8 cellular contexts compared by ENCODE assay signal in the genomic region with DNA sequence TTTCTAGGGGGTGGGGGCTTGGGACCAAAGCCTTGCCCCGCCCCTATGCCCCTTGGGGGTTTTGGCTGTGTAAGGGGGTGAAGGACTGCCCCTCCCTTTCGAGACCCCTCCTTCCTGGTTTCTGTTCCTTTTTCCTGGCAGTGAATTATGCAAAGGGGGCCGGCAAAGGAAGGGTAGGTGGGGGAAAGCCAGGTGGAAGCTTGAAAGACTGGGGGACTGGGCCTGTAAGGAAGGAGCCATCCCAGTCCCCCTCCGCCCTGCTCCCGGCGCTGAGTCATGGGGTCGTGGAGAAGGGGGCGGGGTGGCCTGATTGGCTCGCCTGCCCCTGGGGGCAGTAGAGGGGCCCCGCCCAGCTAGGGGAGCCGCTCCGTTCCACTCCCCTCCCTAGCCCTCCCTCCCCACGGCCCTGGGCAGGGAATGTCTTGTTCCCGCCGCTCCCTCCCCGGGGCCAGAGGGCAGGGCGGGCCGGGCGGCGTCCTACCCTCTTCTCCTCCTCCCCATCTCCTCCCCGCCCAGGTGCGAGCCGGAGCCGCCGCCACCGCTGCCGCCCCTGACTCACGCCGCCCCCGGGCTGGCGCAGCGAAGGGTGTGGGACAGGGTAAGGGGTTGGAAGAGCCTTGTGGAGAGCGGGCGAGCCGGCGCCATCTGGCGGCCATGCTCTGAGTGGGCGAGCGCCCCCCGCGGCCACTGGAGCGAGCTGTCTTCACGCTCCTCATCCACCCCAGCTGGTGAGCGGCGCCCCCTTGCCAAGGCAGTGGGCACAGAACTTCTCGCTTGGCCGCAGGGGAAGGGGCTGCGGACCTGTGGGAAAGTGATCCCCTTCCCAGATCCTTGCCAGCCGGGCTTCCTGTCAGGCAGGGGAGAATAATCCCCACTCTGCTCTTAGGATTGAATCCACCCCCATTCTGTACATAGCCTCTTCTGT. TPM values are rescaled to one million over a fixed set of nuclear protein-coding genes. Genes with fewer than 3 reads are reported as not detected.
DNase-seq lines count a peak whose midpoint lies in the region; ATAC-seq, FAIRE-seq and TF ChIP-seq lines count a peak whose summit lies in the region.

No MANE protein-coding gene starts in this region.

- peak overlapping the region; percentile 52 for H3K4me3 Mint-ChIP-seq in natural killer cell
- H3K4me3 Mint-ChIP-seq in stimulated activated naive B cell treated with anti-CD40 and anti-IgM and Interleukin-4, amounts not matched to agents 10 μg/mL and 1 μg/mL and 100 μg/mL, for 72 hours = peak overlapping the region; percentile 78 to 85

- FAIRE-seq in RCC 7860 (lab: Jason Lieb, UNC) = no peak

- H3K4me3 ChIP-seq in fibroblast of mammary gland (ENCODE audit: control insufficient read depth, low read depth, low read length) = peak overlapping the region; percentile 14

- H3K27me3 Mint-ChIP-seq in natural killer cell (ENCODE audit: low read depth in 2 of 2) = no peaks in the 10 kb centered on the region
- H3K27me3 Mint-ChIP-seq in stimulated activated naive B cell treated with anti-CD40 and anti-IgM and Interleukin-4, amounts not matched to agents 10 μg/mL and 1 μg/mL and 100 μg/mL, for 72 hours = no peaks in the 10 kb centered on the region

- peak overlapping the region; percentile 27 to 50 for H3K27ac Mint-ChIP-seq in natural killer cell
- peak overlapping the region; percentile 96 for H3K27ac Mint-ChIP-seq in stimulated activated naive B cell treated with anti-CD40 and anti-IgM and Interleukin-4, amounts not matched to agents 10 μg/mL and 1 μg/mL and 100 μg/mL, for 72 hours

- H3K4me1 Mint-ChIP-seq in natural killer cell = peaks cover 17 to 46% of the 10 kb centered on the region in 2 donors
- H3K4me1 Mint-ChIP-seq in stimulated activated naive B cell treated with anti-CD40 and anti-IgM and Interleukin-4, amounts not matched to agents 10 μg/mL and 1 μg/mL and 100 μg/mL, for 72 hours = peaks cover 46 to 89% of the 10 kb centered on the region in 2 donors

- H3K9me3 Mint-ChIP-seq in natural killer cell = no peaks in the 10 kb centered on the region
- H3K9me3 Mint-ChIP-seq in stimulated activated naive B cell treated with anti-CD40 and anti-IgM and Interleukin-4, amounts not matched to agents 10 μg/mL and 1 μg/mL and 100 μg/mL, for 72 hours = no peaks in the 10 kb centered on the region

- ATAC-seq in GM21367 (IDR thresholded peaks at IDR 0.05; ENCODE audit: unreplicated experiment) (peak; percentile 57), natural killer cell (peak; percentile 99)
- peak; percentile 78 to 81 for ATAC-seq in stimulated activated naive B cell treated with anti-CD40 and anti-IgM and Interleukin-4, amounts not matched to agents 10 μg/mL and 1 μg/mL and 100 μg/mL, for 72 hours (replicated peaks)

- peak; percentile 75 for TF ChIP-seq CTCF in fibroblast of mammary gland (conservative IDR thresholded peaks at IDR 0.05; ENCODE audit: control insufficient read depth, insufficient read depth, low read depth, low read length)
- peak; percentile 100 for TF ChIP-seq CTCF in natural killer cell (IDR thresholded peaks at IDR 0.05)

- intact Hi-C loops in natural killer cell (cut with micrococcal nuclease) = loop anchor here (1.0 to 2.0 kb wide), 5 partner anchors 42 to 458 kb away; partner anchors contain the start of genes CKS1B and UBE2Q1

- DNase-seq in COLO829 (ENCODE audit: low spot score) (peak; percentile 88), HuH-7 (ENCODE audit: low spot score) (peak; percentile 90), RCC 7860 (ENCODE audit: low spot score) (peak; percentile 83), fibroblast of mammary gland (ENCODE audit: low read depth) (peak; percentile 94), natural killer cell (peak; percentile 88)
- DNase-seq in activated T-helper 1 cell treated with anti-CD3 and anti-CD28 coated beads, Interleukin-2, amount 50 U/mL, for 16 hours (ENCODE audit: low read depth in 1 of 2, low spot score in 1 of 2) = peak; percentile 79 to 89
- DNase-seq in stimulated activated naive B cell treated with anti-CD40 and anti-IgM and Interleukin-4, amounts not matched to agents 10 μg/mL and 1 μg/mL and 100 μg/mL, for 72 hours = peak; percentile 82

- H3K36me3 Mint-ChIP-seq in natural killer cell = no peaks in the 10 kb centered on the region
- peaks cover 16 to 29% of the 10 kb centered on the region in 2 donors for H3K36me3 Mint-ChIP-seq in stimulated activated naive B cell treated with anti-CD40 and anti-IgM and Interleukin-4, amounts not matched to agents 10 μg/mL and 1 μg/mL and 100 μg/mL, for 72 hours

RNA-seq across cellular contexts. Expression of gene ZBTB7B, which starts 14.7 kb away (rescaled TPM):
- 10 to 100 TPM; 61.2 to 75.4 (median 63.3) TPM for total RNA-seq in natural killer cell

RNA-seq across cellular contexts. Expression of gene DCST2, which starts 16.3 kb away (rescaled TPM):
- under 1 TPM; 0.30 to 0.92 (median 0.32) TPM for total RNA-seq in natural killer cell

RNA-seq across cellular contexts. Expression of gene DCST1, which starts 16.3 kb away (rescaled TPM):
- total RNA-seq in natural killer cell = under 1 TPM in 2 of 3 donors, not detected in 1; 0.35 to 0.60 TPM

RNA-seq across cellular contexts. Expression of gene LENEP, which starts 23.9 kb away (rescaled TPM):
- not detected for total RNA-seq in natural killer cell

RNA-seq across cellular contexts. Expression of gene ADAM15, which starts 33.8 kb away (rescaled TPM):
- 10 to 100 TPM; 54.6 to 83.2 (median 64.7) TPM for total RNA-seq in natural killer cell

Comparison
In these comparisons a context has a peak if more than half of its experiments do, and no peak if none do; other contexts are left out.
1. Peak in every context shown above with its lines: DNase-seq, ATAC-seq and H3K4me3 ChIP-seq.